Comparison of ENCODE assay signal across 8 cellular contexts in the genomic region with DNA sequence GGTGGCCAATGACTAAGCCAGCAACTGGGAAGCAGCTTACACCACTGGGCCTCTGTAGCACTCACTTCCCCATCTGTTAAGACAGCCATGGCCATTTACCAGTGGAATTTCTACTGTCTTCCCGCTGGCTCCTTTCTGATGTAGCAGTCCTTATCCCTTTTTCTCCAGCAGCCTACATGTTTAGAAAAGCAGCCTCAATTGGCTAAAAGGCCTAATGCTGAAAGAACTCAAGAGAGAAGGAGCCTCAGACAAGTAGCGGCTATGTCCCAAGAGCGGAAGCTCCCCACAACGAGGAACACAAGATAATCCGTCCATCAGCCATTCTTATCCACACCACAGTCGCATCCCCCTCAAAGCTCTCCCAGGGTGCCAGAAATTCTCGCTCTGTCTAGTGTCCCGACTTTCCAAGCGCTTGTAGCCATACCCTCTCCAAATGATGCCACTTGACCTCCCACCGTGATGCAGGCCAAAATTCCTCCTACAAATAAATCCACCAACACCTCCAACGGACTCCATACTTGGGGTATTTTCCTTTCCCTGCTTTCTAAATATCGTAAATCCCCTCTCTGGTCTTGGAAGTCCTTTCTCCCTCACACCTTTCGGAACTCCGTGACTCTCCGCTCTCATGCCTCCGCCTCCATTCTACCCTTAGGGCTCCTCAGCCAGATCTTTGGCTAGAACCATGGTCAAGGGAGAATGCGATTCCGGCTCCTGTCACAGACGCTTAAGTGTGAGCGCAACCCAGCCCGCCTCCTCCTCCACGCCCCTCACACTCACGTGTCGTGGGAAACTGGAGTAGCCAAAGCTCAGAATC. TPM values are rescaled to one million over a fixed set of nuclear protein-coding genes. Genes with fewer than 3 reads are reported as not detected.
DNase-seq lines count a peak whose midpoint lies in the region; ATAC-seq and TF ChIP-seq lines count a peak whose summit lies in the region.

No MANE protein-coding gene starts in this region.

- H3K4me2 ChIP-seq in trophoblast cell (ENCODE audit: low read length), result peak overlapping the region; percentile 93

- peak overlapping the region; percentile 32 for H2BK5ac ChIP-seq in trophoblast cell (ENCODE audit: low read depth, low read length, poor library complexity)

- peaks cover 0 to 9% of the 10 kb centered on the region in 2 donors for H3K9me3 Mint-ChIP-seq in activated naive CD4-positive, alpha-beta T cell treated with anti-CD3 and anti-CD28 coated beads, Interleukin-2, amount 50 U/mL, for 72 hours

- H3K79me2 ChIP-seq in trophoblast cell (ENCODE audit: control insufficient read depth, insufficient read depth, low read length, poor library complexity), result peaks cover 7% of the 10 kb centered on the region

- peak overlapping the region; percentile 33 for H4K12ac ChIP-seq in trophoblast cell (ENCODE audit: low read depth, low read length)

- no peak overlapping the region for H3K23ac ChIP-seq in trophoblast cell (ENCODE audit: low read length)

- H3K4me1 ChIP-seq in cardiac muscle cell (ENCODE audit: low read depth), result peaks cover 11% of the 10 kb centered on the region
- peaks cover 2 to 4% of the 10 kb centered on the region in 2 experiments for H3K4me1 ChIP-seq in trophoblast cell (ENCODE audit: control insufficient read depth in 1 of 2, insufficient read depth in 2 of 2, low read length in 2 of 2)

- no peak overlapping the region for H2BK12ac ChIP-seq in trophoblast cell (ENCODE audit: low read length)

- peak overlapping the region; percentile 9 for H2AFZ ChIP-seq in trophoblast cell (ENCODE audit: insufficient read depth, low read length, poor library complexity)

- H3K36me3 Mint-ChIP-seq in activated naive CD4-positive, alpha-beta T cell treated with anti-CD3 and anti-CD28 coated beads, Interleukin-2, amount 50 U/mL, for 72 hours, result peaks cover 34 to 43% of the 10 kb centered on the region in 2 donors

- H3K27ac ChIP-seq in cardiac muscle cell (peak overlapping the region; percentile 99), trophoblast cell (ENCODE audit: low read depth, low read length) (peak overlapping the region; percentile 38)

- H4K8ac ChIP-seq in trophoblast cell (ENCODE audit: low read depth, low read length), result peak overlapping the region; percentile 75

- H3K27me3 ChIP-seq in cardiac muscle cell, result no peaks in the 10 kb centered on the region
- no peaks in the 10 kb centered on the region for H3K27me3 ChIP-seq in trophoblast cell (ENCODE audit: insufficient read depth, low read length)

- H3K9me3 ChIP-seq in cardiac muscle cell (ENCODE audit: low read depth) (no peaks in the 10 kb centered on the region), trophoblast cell (ENCODE audit: insufficient read depth, low read depth, low read length) (no peaks in the 10 kb centered on the region)

- peak overlapping the region; percentile 99 for H3K27ac Mint-ChIP-seq in activated naive CD4-positive, alpha-beta T cell treated with anti-CD3 and anti-CD28 coated beads, Interleukin-2, amount 50 U/mL, for 72 hours

- H2BK120ac ChIP-seq in trophoblast cell (ENCODE audit: insufficient read depth, low read length, poor library complexity), result no peak overlapping the region

- H3K4me3 ChIP-seq in cardiac muscle cell (peak overlapping the region; percentile 67), trophoblast cell (ENCODE audit: low read depth, low read length) (peak overlapping the region; percentile 92)

- H3K14ac ChIP-seq in trophoblast cell (ENCODE audit: low read length), result peak overlapping the region; percentile 38

- peaks cover 9% of the 10 kb centered on the region for H3K79me1 ChIP-seq in trophoblast cell (ENCODE audit: low read length)

- H3K4ac ChIP-seq in trophoblast cell (ENCODE audit: low read depth, low read length), result peak overlapping the region; percentile 49

- peak overlapping the region; percentile 21 for H3K18ac ChIP-seq in trophoblast cell (ENCODE audit: low read length)

- peak overlapping the region; percentile 90 for H3K9ac ChIP-seq in trophoblast cell (ENCODE audit: low read length)

- H3K36me3 ChIP-seq in cardiac muscle cell, result peaks cover 18% of the 10 kb centered on the region
- peaks cover 6 to 10% of the 10 kb centered on the region in 2 experiments for H3K36me3 ChIP-seq in trophoblast cell (ENCODE audit: control insufficient read depth in 1 of 2, insufficient read depth in 2 of 2, low read length in 2 of 2)

- peak overlapping the region; percentile 41 for H4K91ac ChIP-seq in trophoblast cell (ENCODE audit: low read depth, low read length)

- peak; percentile 26 for ATAC-seq in HG02610 (IDR thresholded peaks at IDR 0.05; ENCODE audit: unreplicated experiment)
- peak; percentile 30 to 32 for ATAC-seq in activated naive CD4-positive, alpha-beta T cell treated with anti-CD3 and anti-CD28 coated beads, Interleukin-2, amount 50 U/mL, for 72 hours

- no CpG with 5 or more reads among the region's 24 CpGs for whole genome bisulfite sequencing in trophoblast cell (ENCODE audit: extremely low coverage, insufficient coverage, insufficient read length)

- DNase-seq in A172 (ENCODE audit: low spot score), result peak; percentile 27
- DNase-seq in GM04504 (ENCODE audit: low read depth), result peak; percentile 7
- DNase-seq in NAMALWA (ENCODE audit: low spot score), result peak; percentile 66
- no peak for DNase-seq in activated naive CD4-positive, alpha-beta T cell treated with anti-CD3 and anti-CD28 coated beads, Interleukin-2, amount 50 U/mL, for 72 hours (ENCODE audit: low spot score in 2 of 2)
- peak; percentile 18 to 67 for DNase-seq in cardiac muscle cell (ENCODE audit: low read depth in 1 of 2, low spot score in 1 of 2)
- DNase-seq in trophoblast cell, result peak; percentile 30 to 78
- DNase-seq in SHP77 (lab: John Stamatoyannopoulos, UW), result no peak

- H2AK5ac ChIP-seq in trophoblast cell (ENCODE audit: low read length), result no peak overlapping the region

- TF ChIP-seq CTCF in cardiac muscle cell (IDR thresholded peaks at IDR 0.05; ENCODE audit: low read depth, low read length), result no peak

RNA-seq across cellular contexts. Expression of a gene that starts 0.5 kb away (rescaled TPM):
- total RNA-seq in A172 (2014; rRNA removed; shearing (Covaris generic)), result 97.4 and 114 TPM in 2 replicates
- total RNA-seq in activated naive CD4-positive, alpha-beta T cell treated with anti-CD3 and anti-CD28 coated beads, Interleukin-2, amount 50 U/mL, for 72 hours, result 100 to 1,000 TPM; 153 to 204 TPM
- total RNA-seq in cardiac muscle cell, result 69.4 and 108 TPM in 2 replicates
- polyA plus RNA-seq in cardiac muscle cell, result 91.2 and 120 TPM in 2 replicates
- polyA plus RNA-seq in trophoblast cell (2013), result 98.8 and 99.1 TPM in 2 replicates

RNA-seq across cellular contexts. Expression of a gene that starts 34.6 kb away (rescaled TPM):
- 6.6 and 7.3 TPM in 2 replicates for total RNA-seq in A172 (2014; rRNA removed; shearing (Covaris generic))
- total RNA-seq in activated naive CD4-positive, alpha-beta T cell treated with anti-CD3 and anti-CD28 coated beads, Interleukin-2, amount 50 U/mL, for 72 hours, result 10 to 100 TPM; 18.4 to 35.2 TPM
- total RNA-seq in cardiac muscle cell, result 44.3 and 51.7 TPM in 2 replicates
- polyA plus RNA-seq in cardiac muscle cell, result 37.5 and 47.0 TPM in 2 replicates
- polyA plus RNA-seq in trophoblast cell (2013), result 79.9 and 84.1 TPM in 2 replicates

RNA-seq across cellular contexts. Expression of a gene that starts 40.4 kb away (rescaled TPM):
- not detected in 2 replicates for total RNA-seq in A172 (2014; rRNA removed; shearing (Covaris generic))
- total RNA-seq in activated naive CD4-positive, alpha-beta T cell treated with anti-CD3 and anti-CD28 coated beads, Interleukin-2, amount 50 U/mL, for 72 hours, result 1 to 10 TPM; 1.6 to 2.7 TPM
- 5.6 and 8.5 TPM in 2 replicates for total RNA-seq in cardiac muscle cell
- 13.1 and 15.6 TPM in 2 replicates for polyA plus RNA-seq in cardiac muscle cell
- 0.77 and 0.97 TPM in 2 replicates for polyA plus RNA-seq in trophoblast cell (2013)

Comparison
In these comparisons a context has a peak if more than half of its experiments do, and no peak if none do; other contexts are left out.
1. DNase-seq: peak in A172 (single experiment), GM04504 (single experiment), NAMALWA (single experiment), cardiac muscle cell (2 of 2) and trophoblast cell (2 of 2); none in activated naive CD4-positive, alpha-beta T cell treated with anti-CD3 and anti-CD28 coated beads, Interleukin-2, amount 50 U/mL, for 72 hours (0 of 2) and SHP77 (0 of 2).